In genomic region chr7:100189061-100189460, GRCh38 we compare ENCODE assay signal across 20 cellular contexts. TPM values are rescaled to one million over a fixed set of nuclear protein-coding genes. Genes with fewer than 3 reads are reported as not detected.
DNase-seq lines count a peak whose midpoint lies in the region; ATAC-seq and TF ChIP-seq lines count a peak whose summit lies in the region.
"Had no signal": no experiment of that assay in that cellular context is flagged by ENCODE, and none has a peak within 500 bp of the region (broad histone marks: within the 10 kb centered on the region; RNA-seq: fewer than 3 reads in every experiment).

No MANE protein-coding gene starts in this region.

- H3K4me3 Mint-ChIP-seq in natural killer cell, result no peak overlapping the region
- H3K4me3 Mint-ChIP-seq: activated T-helper 1 cell treated with anti-CD3 and anti-CD28 coated beads, Interleukin-12 subunit alpha, Interleukin-12 subunit beta, Interleukin-2, Interleukin-4 antibody, amounts not matched to agents 30 ng/mL and 10 ng/mL and 1 ng/mL, durations not matched to agents 14 hours and 24 hours and 36 hours; IgD-negative memory B cell had no signal

- H3K79me2 ChIP-seq in SK-N-SH (ENCODE audit: insufficient read depth), result no peaks in the 10 kb centered on the region

- DNase-seq in AG04450 (ENCODE audit: low read depth, low spot score), result no peak
- no peak for DNase-seq in SK-N-SH
- no peak for DNase-seq in fibroblast of mammary gland (ENCODE audit: low read depth)
- no peak for DNase-seq in OCI-M2 (lab: John Stamatoyannopoulos, UW; ENCODE audit: unreplicated experiment)
- DNase-seq in natural killer cell, result no peak
- DNase-seq in activated effector memory CD4-positive, alpha-beta T cell treated with Interleukin-2 at 50 U/mL for 16 hours, result no peak
- DNase-seq: activated CD8-positive, alpha-beta memory T cell treated with anti-CD3 and anti-CD28 coated beads for 24 hours; Calu3; foreskin melanocyte; left cardiac atrium; NCI-H1105 treated with DMSO at 0.1 percent for 48 hours; NCI-H82; substantia nigra had no signal

- WGBS in SK-N-SH (ENCODE audit: low lambda C conversion rate), result 71% methylated on average over 3 of the region's 3 CpGs

- ATAC-seq in HG03378 (IDR thresholded peaks at IDR 0.05; ENCODE audit: unreplicated experiment) (no peak), natural killer cell (no peak)
- ATAC-seq: left cardiac atrium, sciatic nerve had no signal

- H3K4me2 ChIP-seq in SK-N-SH, result no peak overlapping the region

- no peaks in the 10 kb centered on the region for H3K36me3 ChIP-seq in SK-N-SH (replicated peaks in 1 of 2; ENCODE audit: control insufficient read depth in 1 of 2, insufficient read depth in 2 of 2, low read length in 1 of 2)
- H3K36me3 ChIP-seq: vagina had no signal

- no peak overlapping the region for H2AFZ ChIP-seq in SK-N-SH (ENCODE audit: low read depth)

- peak; percentile 24 for TF ChIP-seq CTCF in AG04450 (IDR thresholded peaks at IDR 0.05; ENCODE audit: low read depth, low read length)
- TF ChIP-seq CTCF in GM12875 (IDR thresholded peaks at IDR 0.05; ENCODE audit: borderline replicate concordance, insufficient read depth, low read depth, low read length), result 0 out of 2 replicates have a peak, but pooled peaks have one; percentile 25
- peak; percentile 28; the same call in 1 of the 2 replicates for TF ChIP-seq CTCF in SK-N-SH (IDR thresholded peaks at IDR 0.05)
- peak; percentile 6 for TF ChIP-seq CTCF in fibroblast of mammary gland (conservative IDR thresholded peaks at IDR 0.05; ENCODE audit: control insufficient read depth, insufficient read depth, low read depth, low read length)
- no peak for TF ChIP-seq CTCF in natural killer cell (IDR thresholded peaks at IDR 0.05)

- intact Hi-C loops in natural killer cell (cut with micrococcal nuclease), result no loop called here

- H3K27me3 ChIP-seq in AG04450 (ENCODE audit: control insufficient read depth, insufficient read depth, low read length) (no peaks in the 10 kb centered on the region), SK-N-SH (ENCODE audit: insufficient read depth) (no peaks in the 10 kb centered on the region)
- H3K27me3 ChIP-seq: vagina had no signal

- peaks cover 0 to 7% of the 10 kb centered on the region in 2 donors for H3K4me1 Mint-ChIP-seq in natural killer cell

- no peak overlapping the region for H3K27ac ChIP-seq in AG04450 (ENCODE audit: low read depth, low read length)
- H3K27ac ChIP-seq in SK-N-SH (ENCODE audit: low read depth in 2 of 2, low read length in 1 of 2), result no peak overlapping the region
- H3K27ac ChIP-seq: RWPE1, vagina had no signal

- CTCF ChIA-PET in AG04450 (lab: Charles Lee) (interaction anchor here (1.2 to 3.5 kb wide), 7 partner anchors 12 to 56 kb away, joined by 3 to 22 read pairs (median 4); partner anchors contain the start of genes GPC2 and STAG3), SK-N-SH (lab: Yijun Ruan, JAX) (interaction anchor here (1.0 to 4.2 kb wide), 6 partner anchors 11 to 60 kb away, joined by 3 to 31 read pairs (median 3); partner anchors contain the start of genes GPC2 and STAG3)

- no peaks in the 10 kb centered on the region for H3K9me3 Mint-ChIP-seq in natural killer cell
- H3K9me3 Mint-ChIP-seq: activated T-helper 1 cell treated with anti-CD3 and anti-CD28 coated beads, Interleukin-12 subunit alpha, Interleukin-12 subunit beta, Interleukin-2, Interleukin-4 antibody, amounts not matched to agents 30 ng/mL and 10 ng/mL and 1 ng/mL, durations not matched to agents 14 hours and 24 hours and 36 hours; IgD-negative memory B cell had no signal

- H3K4me3 ChIP-seq in AG04450 (ENCODE audit: low read depth, low read length) (no peak overlapping the region), GM12875 (ENCODE audit: low read depth, low read length) (no peak overlapping the region), SK-N-SH (ENCODE audit: low read depth in 2 of 2, low read length in 1 of 2) (no peak overlapping the region), fibroblast of mammary gland (ENCODE audit: control insufficient read depth, low read depth, low read length) (no peak overlapping the region)
- H3K4me3 ChIP-seq: vagina had no signal

- peaks cover 4% of the 10 kb centered on the region for H3F3A ChIP-seq in SK-N-SH (replicated peaks; ENCODE audit: insufficient read depth)

- peaks cover 0 to 6% of the 10 kb centered on the region in 2 experiments; a peak in 1 of 4 replicates for H3K4me1 ChIP-seq in SK-N-SH (ENCODE audit: control insufficient read depth in 1 of 2, insufficient read depth in 2 of 2, low read depth in 1 of 2, low read length in 1 of 2)
- H3K4me1 ChIP-seq: vagina had no signal

- POLR2A ChIA-PET in AG04450 (lab: Yijun Ruan, JAX), result no interaction called here
- POLR2A ChIA-PET in SK-N-SH (lab: Yijun Ruan, JAX), result no interaction called here

- no peak for TF ChIP-seq RAD21 in SK-N-SH (IDR thresholded peaks at IDR 0.05; ENCODE audit: low read length)

- no peak for TF ChIP-seq EP300 in SK-N-SH (IDR thresholded peaks at IDR 0.05; ENCODE audit: borderline replicate concordance in 1 of 2, low read depth in 1 of 2, low read length in 1 of 2)

- H3K9me3 ChIP-seq in AG04450 (ENCODE audit: control insufficient read depth, insufficient read depth, low read length), result no peaks in the 10 kb centered on the region
- H3K9me3 ChIP-seq in SK-N-SH, result no peaks in the 10 kb centered on the region
- H3K9me3 ChIP-seq: vagina had no signal

- H3K9me2 ChIP-seq in SK-N-SH, result no peaks in the 10 kb centered on the region

- no peak overlapping the region for H3K9ac ChIP-seq in SK-N-SH

- no peaks in the 10 kb centered on the region for H3K36me3 Mint-ChIP-seq in natural killer cell

- no peaks in the 10 kb centered on the region for H4K20me1 ChIP-seq in SK-N-SH (ENCODE audit: insufficient read depth)

- H3K27me3 Mint-ChIP-seq in natural killer cell (ENCODE audit: low read depth in 2 of 2), result no peaks in the 10 kb centered on the region
- H3K27me3 Mint-ChIP-seq: IgD-negative memory B cell had no signal

- H3K27ac Mint-ChIP-seq in natural killer cell, result no peak overlapping the region
- H3K27ac Mint-ChIP-seq: activated T-helper 1 cell treated with anti-CD3 and anti-CD28 coated beads, Interleukin-12 subunit alpha, Interleukin-12 subunit beta, Interleukin-2, Interleukin-4 antibody, amounts not matched to agents 30 ng/mL and 10 ng/mL and 1 ng/mL, durations not matched to agents 14 hours and 24 hours and 36 hours had no signal

TF ChIP-seq in SK-N-SH, 30 proteins besides CTCF, POLR2A, EP300 and RAD21:
- TF ChIP-seq GABPA (IDR thresholded peaks at IDR 0.05; ENCODE audit: low read depth) (no peak), CHD2 (IDR thresholded peaks at IDR 0.05; ENCODE audit: low read length, partially characterized antibody) (no peak)
TF ChIP-seq in SK-N-SH: peak in this region for 0.

RNA-seq across cellular contexts. Expression of gene STAG3, which starts 11.3 kb away (rescaled TPM):
- 0.15 and 0.22 TPM in 2 replicates for polyA plus RNA-seq in AG04450 (2011; rRNA removed)
- 0.09 and 0.48 TPM in 2 replicates for polyA minus RNA-seq in AG04450 (2011; rRNA and poly(A)+ RNA removed)
- 0.10 and 0.31 TPM in 2 replicates for polyA plus RNA-seq in SK-N-SH (2012; rRNA removed)
- 0.03 and 0.08 TPM in 2 replicates for polyA plus RNA-seq in SK-N-SH (2012; cell fraction: cytosol; rRNA removed)
- 1.4 and 1.8 TPM in 2 replicates for polyA plus RNA-seq in SK-N-SH (2012; cell fraction: nucleus; rRNA removed)
- 1 to 10 TPM; 5.0 to 5.6 (median 5.5) TPM for total RNA-seq in natural killer cell
- total RNA-seq: vagina had no signal

RNA-seq across cellular contexts. Expression of gene GPC2, which starts 11.9 kb away (rescaled TPM):
- polyA plus RNA-seq in AG04450 (2011; rRNA removed) (2.6 TPM in 2 replicates), SK-N-SH (2012; rRNA removed) (12.9 and 14.2 TPM in 2 replicates)
- polyA minus RNA-seq in AG04450 (2011; rRNA and poly(A)+ RNA removed), result 4.3 and 4.6 TPM in 2 replicates
- polyA plus RNA-seq in SK-N-SH (2012; cell fraction: cytosol; rRNA removed), result 2.8 and 5.2 TPM in 2 replicates
- 105 and 117 TPM in 2 replicates for polyA plus RNA-seq in SK-N-SH (2012; cell fraction: nucleus; rRNA removed)
- 1 to 10 TPM; 1.9 to 2.4 (median 2.3) TPM for total RNA-seq in natural killer cell

RNA-seq across cellular contexts. Expression of gene GAL3ST4, which starts 20.6 kb away (rescaled TPM):
- polyA plus RNA-seq in AG04450 (2011; rRNA removed) (14.4 and 16.0 TPM in 2 replicates), SK-N-SH (2012; rRNA removed) (9.0 and 9.4 TPM in 2 replicates)
- polyA minus RNA-seq in AG04450 (2011; rRNA and poly(A)+ RNA removed), result 7.6 and 9.0 TPM in 2 replicates
- 4.0 and 6.4 TPM in 2 replicates for polyA plus RNA-seq in SK-N-SH (2012; cell fraction: cytosol; rRNA removed)
- polyA plus RNA-seq in SK-N-SH (2012; cell fraction: nucleus; rRNA removed), result 20.7 and 25.6 TPM in 2 replicates
- total RNA-seq in natural killer cell, result under 1 TPM; 0.78 to 0.95 (median 0.78) TPM

RNA-seq across cellular contexts. Expression of gene TRAPPC14, which starts 30.5 kb away (rescaled TPM):
- polyA plus RNA-seq in AG04450 (2011; rRNA removed) (3.5 and 6.2 TPM in 2 replicates), SK-N-SH (2012; rRNA removed) (13.9 and 16.4 TPM in 2 replicates)
- 5.3 and 11.4 TPM in 2 replicates for polyA minus RNA-seq in AG04450 (2011; rRNA and poly(A)+ RNA removed)
- 3.7 and 5.3 TPM in 2 replicates for polyA plus RNA-seq in SK-N-SH (2012; cell fraction: cytosol; rRNA removed)
- polyA plus RNA-seq in SK-N-SH (2012; cell fraction: nucleus; rRNA removed), result 125 and 160 TPM in 2 replicates
- 10 to 100 TPM; 55.1 to 59.2 (median 56.5) TPM for total RNA-seq in natural killer cell

RNA-seq across cellular contexts. Expression of gene PVRIG, which starts 30.7 kb away (rescaled TPM):
- polyA plus RNA-seq in AG04450 (2011; rRNA removed) (0.42 TPM in 1 of 2 replicates, not detected in the other), SK-N-SH (2012; rRNA removed) (not detected in 2 replicates)
- polyA minus RNA-seq in AG04450 (2011; rRNA and poly(A)+ RNA removed), result 1.3 TPM in 1 of 2 replicates, not detected in the other
- polyA plus RNA-seq in SK-N-SH (2012; cell fraction: cytosol; rRNA removed), result not detected in 2 replicates
- not detected in 2 replicates for polyA plus RNA-seq in SK-N-SH (2012; cell fraction: nucleus; rRNA removed)
- total RNA-seq in natural killer cell, result 10 to 100 TPM; 45.6 to 84.1 (median 52.9) TPM
- total RNA-seq: Calu3 had no signal
